ENCODE assay signal across 11 cellular contexts in the genomic region with DNA sequence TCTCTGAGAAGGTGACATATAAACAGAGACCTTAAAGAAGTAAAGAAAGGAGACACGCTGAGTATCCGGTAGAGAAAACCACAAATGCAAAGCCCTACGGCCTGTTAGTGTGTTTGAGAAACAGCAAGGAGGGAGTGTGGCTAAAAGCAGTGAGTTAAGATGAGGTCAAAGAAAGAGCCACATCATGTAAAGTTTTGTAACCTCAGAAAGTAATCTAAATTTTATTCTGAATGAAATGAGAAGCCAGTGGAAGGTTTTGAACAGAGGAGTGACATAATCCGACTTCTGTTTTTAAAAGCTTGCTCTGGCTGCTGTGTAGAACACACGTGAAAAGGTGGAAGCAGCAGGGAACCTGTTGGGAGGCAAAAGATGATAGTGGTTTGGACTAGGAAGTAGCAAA. TPM values are rescaled to one million over a fixed set of nuclear protein-coding genes. Genes with fewer than 3 reads are reported as not detected.
A peak's percentile ranks its signal among the peaks of the same experiment; 100 is the strongest.
DNase-seq lines count a peak whose midpoint lies in the region; ATAC-seq and TF ChIP-seq lines count a peak whose summit lies in the region.
"Had no signal": no experiment of that assay in that cellular context is flagged by ENCODE, and none has a peak within 500 bp of the region (broad histone marks: within the 10 kb centered on the region; RNA-seq: fewer than 3 reads in every experiment).

No MANE protein-coding gene starts in this region.

- peaks cover 0 to 1% (median 0%) of the 10 kb centered on the region in 3 donors for H3K27me3 Mint-ChIP-seq in CD14-positive monocyte (ENCODE audit: low read depth in 3 of 3)
- no peaks in the 10 kb centered on the region for H3K27me3 Mint-ChIP-seq in activated naive CD8-positive, alpha-beta T cell
- H3K27me3 Mint-ChIP-seq: dendritic cell treated with granulocyte-macrophage colony-stimulating factor and Interleukin-4, amounts not matched to agents 40 ng/mL and 50 ng/mL, for 4 days had no signal

- H3K27me3 ChIP-seq in MM.1S (replicated peaks; ENCODE audit: insufficient read depth, low read length) (no peaks in the 10 kb centered on the region), psoas muscle (ENCODE audit: insufficient read depth in 3 of 3, low read length in 2 of 3) (no peaks in the 10 kb centered on the region), Karpas-422 (ENCODE audit: low read length) (no peaks in the 10 kb centered on the region)

- peaks cover 28% of the 10 kb centered on the region for H3K4me1 Mint-ChIP-seq in CD14-positive monocyte
- H3K4me1 Mint-ChIP-seq in activated naive CD8-positive, alpha-beta T cell (ENCODE audit: low read depth): peaks cover 65% of the 10 kb centered on the region

- TF ChIP-seq CTCF in CD14-positive monocyte (IDR thresholded peaks at IDR 0.05): no peak
- no peak for TF ChIP-seq CTCF in MM.1S (IDR thresholded peaks at IDR 0.05; ENCODE audit: low read length)
- TF ChIP-seq CTCF in psoas muscle (IDR thresholded peaks at IDR 0.05): no peak

- intact Hi-C loops in CD14-positive monocyte (cut with micrococcal nuclease) (no loop called here), psoas muscle (cut with DNase I) (loop anchor here in 1 of 2 donors (10.0 kb wide), 1 partner anchor 106 kb away; no protein-coding TSS in a partner anchor)

- peak overlapping the region in 6 of 7 donors; percentile 15 to 83 (median 44) for H3K27ac Mint-ChIP-seq in CD14-positive monocyte
- H3K27ac Mint-ChIP-seq in activated naive CD8-positive, alpha-beta T cell: peak overlapping the region; percentile 66
- H3K27ac Mint-ChIP-seq: dendritic cell treated with granulocyte-macrophage colony-stimulating factor and Interleukin-4, amounts not matched to agents 40 ng/mL and 50 ng/mL, for 4 days had no signal

- H3K9me3 Mint-ChIP-seq in CD14-positive monocyte: no peaks in the 10 kb centered on the region
- H3K9me3 Mint-ChIP-seq in activated naive CD8-positive, alpha-beta T cell (ENCODE audit: low read depth): no peaks in the 10 kb centered on the region
- H3K9me3 Mint-ChIP-seq: dendritic cell treated with granulocyte-macrophage colony-stimulating factor and Interleukin-4, amounts not matched to agents 40 ng/mL and 50 ng/mL, for 4 days had no signal

- no peak overlapping the region for H3K9ac ChIP-seq in MM.1S (ENCODE audit: low read length)
- no peak overlapping the region for H3K9ac ChIP-seq in Karpas-422 (ENCODE audit: low read length)

- H3K4me3 Mint-ChIP-seq in CD14-positive monocyte: no peak overlapping the region
- H3K4me3 Mint-ChIP-seq in activated naive CD8-positive, alpha-beta T cell: peak overlapping the region; percentile 40
- H3K4me3 Mint-ChIP-seq: dendritic cell treated with granulocyte-macrophage colony-stimulating factor and Interleukin-4, amounts not matched to agents 40 ng/mL and 50 ng/mL, for 4 days had no signal

- no peaks in the 10 kb centered on the region for H3K36me3 ChIP-seq in MM.1S (replicated peaks; ENCODE audit: insufficient read depth, low read length)
- H3K36me3 ChIP-seq in psoas muscle (ENCODE audit: insufficient read depth in 1 of 2, low read depth in 1 of 2): no peaks in the 10 kb centered on the region
- H3K36me3 ChIP-seq in Karpas-422 (ENCODE audit: insufficient read depth, low read length): peaks cover 22% of the 10 kb centered on the region

- H3K79me2 ChIP-seq in MM.1S (ENCODE audit: low read length) (peaks cover 82% of the 10 kb centered on the region), Karpas-422 (ENCODE audit: low read length) (peaks cover 94% of the 10 kb centered on the region)

- H3K4me2 ChIP-seq in MM.1S (ENCODE audit: low read depth, low read length) (no peak overlapping the region), Karpas-422 (ENCODE audit: low read depth, low read length, poor library complexity, severe bottlenecking) (no peak overlapping the region)

- no peak overlapping the region for H3K27ac ChIP-seq in MM.1S (ENCODE audit: low read length)
- no peak overlapping the region for H3K27ac ChIP-seq in psoas muscle
- no peak overlapping the region for H3K27ac ChIP-seq in Karpas-422 (ENCODE audit: low read length)

- H3K4me3 ChIP-seq in MM.1S (ENCODE audit: low read length): no peak overlapping the region
- no peak overlapping the region for H3K4me3 ChIP-seq in psoas muscle
- H3K4me3 ChIP-seq in Karpas-422 (ENCODE audit: low read length): no peak overlapping the region

- H3K4me1 ChIP-seq in MM.1S (ENCODE audit: low read length): no peaks in the 10 kb centered on the region
- H3K4me1 ChIP-seq in psoas muscle: peaks cover 22% of the 10 kb centered on the region
- peaks cover 6% of the 10 kb centered on the region for H3K4me1 ChIP-seq in Karpas-422 (ENCODE audit: low read length)

- DNase-seq in CD14-positive monocyte (ENCODE audit: low spot score) (no peak), MM.1S (no peak), psoas muscle (no peak), Karpas-422 (no peak)
- DNase-seq in stimulated activated naive CD4-positive, alpha-beta T cell treated with Interleukin-2 at 50 U/mL for 16 hours (lab: John Stamatoyannopoulos, UW): no peak
- DNase-seq: Calu3, mammary epithelial cell had no signal

- no peaks in the 10 kb centered on the region for H3F3A ChIP-seq in MM.1S (ENCODE audit: insufficient read depth, low read length)

- no peaks in the 10 kb centered on the region for H3K9me2 ChIP-seq in MM.1S (replicated peaks; ENCODE audit: insufficient read depth, low read length)
- H3K9me2 ChIP-seq in Karpas-422 (replicated peaks; ENCODE audit: insufficient read depth, low read length): no peaks in the 10 kb centered on the region

- H3K9me3 ChIP-seq in MM.1S (replicated peaks; ENCODE audit: insufficient read depth, low read length): no peaks in the 10 kb centered on the region
- H3K9me3 ChIP-seq in psoas muscle: no peaks in the 10 kb centered on the region
- no peaks in the 10 kb centered on the region; the same call in 1 of the 2 replicates for H3K9me3 ChIP-seq in Karpas-422 (ENCODE audit: low read length)

- H3K36me3 Mint-ChIP-seq in CD14-positive monocyte: peaks cover 20 to 23% of the 10 kb centered on the region in 2 donors
- peaks cover 1% of the 10 kb centered on the region for H3K36me3 Mint-ChIP-seq in activated naive CD8-positive, alpha-beta T cell

- H4K20me1 ChIP-seq in MM.1S (ENCODE audit: insufficient read depth, low read length) (no peaks in the 10 kb centered on the region), Karpas-422 (ENCODE audit: insufficient read depth, low read depth, low read length) (0 out of 2 replicates have a peak, but pooled peaks cover 5% of the 10 kb centered on the region)

- ATAC-seq in GM19438 (IDR thresholded peaks at IDR 0.05; ENCODE audit: low read depth, unreplicated experiment): peak; percentile 87
- ATAC-seq in HG03159 (IDR thresholded peaks at IDR 0.05; ENCODE audit: unreplicated experiment): peak; percentile 92
- ATAC-seq in psoas muscle: no peak

- WGBS in psoas muscle, 3 donors: 85 to 95% (median 89%) methylated on average over 5 of the region's 5 CpGs

- H2AFZ ChIP-seq in MM.1S (ENCODE audit: low read length) (no peak overlapping the region), Karpas-422 (ENCODE audit: low read length) (no peak overlapping the region)

RNA-seq across cellular contexts. Expression of a gene that starts 32.6 kb away (rescaled TPM):
- polyA plus RNA-seq in CD14-positive monocyte: 10 to 100 TPM; 15.1 to 26.3 TPM
- total RNA-seq in psoas muscle: 10 to 100 TPM; 29.3 to 35.0 (median 31.9) TPM
- polyA plus RNA-seq in psoas muscle: 10 to 100 TPM; 10.8 to 28.3 (median 13.4) TPM
- 25.6 and 58.3 TPM in 2 replicates for total RNA-seq in Karpas-422 (2014; rRNA removed; shearing (Covaris generic); ENCODE audit: low replicate concordance)

Comparison
In these comparisons a context has a peak if more than half of its experiments do, and no peak if none do; other contexts are left out.
1. ATAC-seq: peak in GM19438 (single experiment) and HG03159 (single experiment); none in psoas muscle (0 of 4).